ENCODE assay signal across 19 cellular contexts in the genomic region with DNA sequence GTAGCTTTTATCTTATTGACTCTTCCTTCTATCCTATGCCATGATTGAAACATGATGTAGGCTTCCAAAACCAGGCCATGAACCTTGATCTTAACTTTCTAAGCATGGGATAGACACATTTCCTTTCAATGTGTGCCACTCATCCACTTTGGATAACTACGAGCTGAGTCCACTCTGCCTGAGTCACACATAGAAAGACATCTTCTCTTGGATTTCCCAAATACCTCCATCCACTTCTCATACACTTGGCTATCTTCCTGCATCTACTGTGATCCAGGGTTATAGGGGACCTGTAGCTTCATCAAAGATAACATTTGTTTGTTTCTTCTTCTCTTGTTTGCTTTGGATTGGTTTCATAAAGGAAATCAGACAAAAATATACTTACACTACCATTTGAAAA. TPM values are rescaled to one million over a fixed set of nuclear protein-coding genes. Genes with fewer than 3 reads are reported as not detected.
"Had no signal": no experiment of that assay in that cellular context is flagged by ENCODE, and none has a peak within 500 bp of the region (broad histone marks: within the 10 kb centered on the region; RNA-seq: fewer than 3 reads in every experiment).

No MANE protein-coding gene starts in this region.

RNA-seq across cellular contexts. Expression of a gene that starts 44.6 kb away (rescaled TPM):
- total RNA-seq: esophagus squamous epithelium, kidney, left cardiac atrium, left ventricle myocardium inferior, lower lobe of right lung, mesothelial cell of epicardium, mucosa of gallbladder, myocyte, natural killer cell, neural crest cell, ovary, posterior vena cava, right atrium auricular region, sigmoid colon, smooth muscle cell, urinary bladder had no signal
- polyA plus RNA-seq: immature natural killer cell, ovary, sigmoid colon, smooth muscle cell, urinary bladder had no signal

RNA-seq across cellular contexts. Expression of a gene that starts 59.3 kb away (rescaled TPM):
- total RNA-seq: epithelial cell of proximal tubule, esophagus squamous epithelium, foreskin keratinocyte, kidney, left cardiac atrium, left ventricle myocardium inferior, lower lobe of right lung, mesothelial cell of epicardium, mucosa of gallbladder, natural killer cell, neural crest cell, ovary, posterior vena cava, right atrium auricular region, sigmoid colon, smooth muscle cell, urinary bladder had no signal
- polyA plus RNA-seq: foreskin keratinocyte, immature natural killer cell, ovary, sigmoid colon, smooth muscle cell, urinary bladder had no signal
